ENCODE assay signal across 10 cellular contexts in the genomic region with DNA sequence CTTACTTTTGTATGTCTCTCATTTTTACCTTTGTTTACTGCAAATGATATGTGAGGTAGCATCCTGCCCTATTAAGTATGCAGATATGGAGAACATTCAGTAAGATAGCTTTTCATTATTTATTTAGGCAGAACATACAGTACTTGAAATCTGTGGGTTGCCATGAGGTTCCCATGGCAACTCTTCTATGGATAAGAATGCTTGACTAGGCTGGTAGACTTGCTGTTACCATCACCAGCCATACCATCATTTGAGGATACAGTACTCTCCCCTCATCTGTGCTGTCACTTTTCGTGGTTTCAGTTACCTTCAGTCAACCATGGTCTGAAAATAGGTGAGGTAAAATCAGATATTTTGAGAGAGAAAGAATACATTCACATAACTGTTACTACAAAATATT. TPM values are rescaled to one million over a fixed set of nuclear protein-coding genes. Genes with fewer than 3 reads are reported as not detected.
DNase-seq lines count a peak whose midpoint lies in the region; ATAC-seq, FAIRE-seq and TF ChIP-seq lines count a peak whose summit lies in the region.
"Had no signal": no experiment of that assay in that cellular context is flagged by ENCODE, and none has a peak within 500 bp of the region (broad histone marks: within the 10 kb centered on the region; RNA-seq: fewer than 3 reads in every experiment).

No MANE protein-coding gene starts in this region.

- intact Hi-C loops in GM12878 (cut with micrococcal nuclease; ENCODE audit: unreplicated experiment): loop anchor here (5.0 kb wide), 1 partner anchor 432 kb away; no protein-coding TSS in a partner anchor

- DNase-seq in GM12878 (ENCODE audit: low read depth, low spot score) (no peak), HTR-8/SVneo (ENCODE audit: insufficient read length, low spot score) (no peak), GM12892 (ENCODE audit: insufficient read length) (no peak), brain microvascular endothelial cell (no peak)

- RAD21 ChIA-PET in GM12878 (lab: Charles Lee; ENCODE audit: unreplicated experiment): no interaction called here

- FAIRE-seq in GM12878 (lab: Jason Lieb, UNC) (peak; percentile 13), HTR-8/SVneo (lab: Jason Lieb, UNC) (no peak), GM12892 (lab: Jason Lieb, UNC) (no peak)
- FAIRE-seq: D721Med had no signal

- H3K27ac ChIP-seq in GM12878 (ENCODE audit: control insufficient read depth, insufficient read depth) (no peak overlapping the region), brain microvascular endothelial cell (no peak overlapping the region)
- H3K27ac ChIP-seq: epithelial cell of prostate, KMS-11 had no signal

- TF ChIP-seq EP300 in GM12878 (IDR thresholded peaks at IDR 0.05; ENCODE audit: borderline replicate concordance in 1 of 2, control insufficient read depth in 1 of 2, low read depth in 2 of 2, low read length in 2 of 2): no peak

- TF ChIP-seq RAD21 in GM12878 (IDR thresholded peaks at IDR 0.05; ENCODE audit: insufficient read depth, low read depth, low read length): no peak

- H3K4me3 ChIP-seq in GM12878: no peak overlapping the region
- H3K4me3 ChIP-seq in brain microvascular endothelial cell (ENCODE audit: low read depth, low read length): no peak overlapping the region

- TF ChIP-seq CTCF in GM12878 (IDR thresholded peaks at IDR 0.05 in 2 of 3, conservative IDR thresholded peaks at IDR 0.05 in 1 of 3; ENCODE audit: control insufficient read depth in 2 of 3, extremely low read depth in 1 of 3, insufficient read depth in 1 of 3, low read depth in 3 of 3, low read length in 3 of 3) (no peak), brain microvascular endothelial cell (IDR thresholded peaks at IDR 0.05; ENCODE audit: low read depth, low read length, missing control alignments) (no peak)

- H3K27me3 ChIP-seq in GM12878 (replicated peaks in 1 of 2; ENCODE audit: control insufficient read depth in 2 of 2, insufficient read depth in 2 of 2, low read length in 1 of 2) (no peaks in the 10 kb centered on the region), brain microvascular endothelial cell (replicated peaks) (no peaks in the 10 kb centered on the region)

- POLR2A ChIA-PET in GM12878 (lab: Charles Lee): no interaction called here

- SMC1A ChIA-PET in GM12878 (lab: Charles Lee; ENCODE audit: uncharacterized antibody, unreplicated experiment): interaction anchor here (1.4 kb wide), 1 partner anchor 12 kb away, joined by 3 read pairs; no protein-coding TSS in a partner anchor

- H3K9me3 ChIP-seq in GM12878 (replicated peaks; ENCODE audit: control insufficient read depth, insufficient read depth, low read length): no peaks in the 10 kb centered on the region

- 0% methylated on average over 1 of the region's 1 CpG for WGBS in GM12878 (ENCODE audit: insufficient coverage, insufficient replicate concordance, low lambda C conversion rate, missing lambda C conversion rate)

- BruUV-seq in GM12878 (replicated peaks; lab: Mats Ljungman, UMichigan): no TSS peak

- no peak for TF ChIP-seq POLR2A in GM12878 (IDR thresholded peaks at IDR 0.05; ENCODE audit: low read depth, low read length)
- TF ChIP-seq POLR2A in GM12892 (IDR thresholded peaks at IDR 0.05; ENCODE audit: low read depth, low read length): no peak

- ATAC-seq in GM19023 (IDR thresholded peaks at IDR 0.05; ENCODE audit: unreplicated experiment) (peak; percentile 52), GM21526 (IDR thresholded peaks at IDR 0.05; ENCODE audit: low FRiP score, unreplicated experiment) (peak; percentile 83), HG03103 (IDR thresholded peaks at IDR 0.05; ENCODE audit: low read depth, unreplicated experiment) (peak; percentile 64), GM12878 (peak; percentile 68)

- H4K20me1 ChIP-seq in GM12878 (ENCODE audit: control insufficient read depth, insufficient read depth): no peaks in the 10 kb centered on the region

- in situ Hi-C loops in GM12878 (cut with MboI): loop anchor here (10.0 kb wide), 1 partner anchor 225 kb away; a partner anchor contains a TSS
- in situ Hi-C loops in brain microvascular endothelial cell (cut with HindIII; ENCODE audit: low pct_ligation_motif_present, low sequenced_read_pairs): no loop called here

- H3K4me1 ChIP-seq in GM12878 (ENCODE audit: control insufficient read depth, insufficient read depth, low read length): peaks cover 4% of the 10 kb centered on the region

- H3K4me2 ChIP-seq in GM12878 (ENCODE audit: control insufficient read depth, insufficient read depth): no peak overlapping the region
- H3K4me2 ChIP-seq: KMS-11 had no signal

- H3K36me3 ChIP-seq in GM12878 (ENCODE audit: control insufficient read depth in 2 of 2, insufficient read depth in 2 of 2, low read length in 1 of 2) (no peaks in the 10 kb centered on the region), brain microvascular endothelial cell (replicated peaks) (no peaks in the 10 kb centered on the region)

- H3K79me2 ChIP-seq in GM12878 (ENCODE audit: control insufficient read depth, insufficient read depth, low read length): no peaks in the 10 kb centered on the region

- H3K9ac ChIP-seq in GM12878 (ENCODE audit: control insufficient read depth, insufficient read depth, low read length): no peak overlapping the region
- H3K9ac ChIP-seq: KMS-11 had no signal

- H2AFZ ChIP-seq in GM12878 (ENCODE audit: control insufficient read depth, low read depth, low read length): no peak overlapping the region

- CTCF ChIA-PET in GM12878 (lab: Yijun Ruan, JAX): no interaction called here

TF ChIP-seq in GM12878, 131 proteins besides CTCF, POLR2A, EP300 and RAD21:
- TF ChIP-seq RUNX3 (IDR thresholded peaks at IDR 0.05; ENCODE audit: low read length) (peak; percentile 30; the same call in 1 of the 2 replicates), SREBF1 (IDR thresholded peaks at IDR 0.05; ENCODE audit: low read length) (no peak)

RNA-seq across cellular contexts. Expression of a gene that starts 56.7 kb away (rescaled TPM):
- total RNA-seq in GM12878 (2013; cell fraction: nucleolus; rRNA removed): 38.8 and 44.1 TPM in 2 replicates
- total RNA-seq in GM12878 (2014; rRNA removed) (13.6 and 15.4 TPM in 2 replicates), GM12878 (2014; rRNA removed; fragmentation: Illumina TruSeq; extraction: Trizol) (8.2 and 9.4 TPM in 2 replicates), GM12878 (2021) (19.3 and 22.2 TPM in 2 replicates)
- 2.8 TPM for polyA plus RNA-seq in GM12878 (2011; ENCODE audit: low read depth)
- polyA plus RNA-seq in GM12878 (2011; rRNA removed) (9.1 and 10.4 TPM in 2 replicates), GM12878 (2014; fragmentation: Illumina TruSeq; extraction: Trizol) (12.7 and 14.8 TPM in 2 replicates), GM12878 (2014; fragmentation: Nextera tagmentation; extraction: Ambion mirVana) (1 to 10 TPM; 1.0 to 2.4 TPM), GM12878 (2014; rRNA removed) (10.2 and 10.3 TPM in 2 replicates), GM12878 (2016; fragmentation: Nextera tagmentation; extraction: Ambion mirVana) (1 to 10 TPM; 8.2 to 10.0 TPM)
- polyA plus RNA-seq in GM12878 (2011; cell fraction: cytosol; rRNA removed): 3.8 and 4.1 TPM in 2 replicates
- 6.7 and 7.2 TPM in 2 replicates for polyA plus RNA-seq in GM12878 (2011; cell fraction: nucleus; rRNA removed)
- polyA plus RNA-seq in GM12878 (2012): 8.4 and 10.5 TPM in 2 replicates
- polyA minus RNA-seq in GM12878 (2011; rRNA and poly(A)+ RNA removed): 5.5 and 6.6 TPM in 2 replicates
- 4.1 and 6.9 TPM in 2 replicates for polyA minus RNA-seq in GM12878 (2011; cell fraction: cytosol; rRNA and poly(A)+ RNA removed)
- 22.6 and 35.7 TPM in 2 replicates for polyA minus RNA-seq in GM12878 (2011; cell fraction: nucleus; rRNA and poly(A)+ RNA removed)
- polyA plus RNA-seq in GM12892 (2012; ENCODE audit: missing spikeins): 11.4 TPM
